Comparison of ENCODE assay signal across 24 cellular contexts in the genomic region with DNA sequence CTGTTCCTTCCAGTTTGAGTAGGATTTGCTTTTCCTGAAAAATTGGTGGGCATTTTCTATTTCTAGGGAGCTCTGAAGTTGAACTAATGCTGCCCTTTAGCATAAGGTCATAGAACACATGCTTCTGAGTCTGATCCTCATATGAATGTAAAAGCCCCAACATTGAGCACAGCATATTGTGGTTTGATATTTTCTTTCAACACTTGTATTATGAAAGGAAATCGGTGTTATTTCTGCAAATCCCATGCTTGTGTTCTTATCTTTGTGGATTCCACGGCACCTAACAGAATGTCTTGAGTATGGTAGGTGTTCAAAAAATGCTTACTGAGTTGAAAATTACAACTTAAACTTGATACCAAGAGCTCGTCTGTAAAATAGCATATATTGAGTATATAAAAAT.
"Had no signal": no experiment of that assay in that cellular context is flagged by ENCODE, and none has a peak within 500 bp of the region (broad histone marks: within the 10 kb centered on the region; RNA-seq: fewer than 3 reads in every experiment).

No MANE protein-coding gene starts in this region.

- H3K27ac ChIP-seq: left ventricle myocardium inferior, neural progenitor cell, neutrophil, sigmoid colon, spleen, tibial nerve, vagina had no signal

- H3K9me3 ChIP-seq: left ventricle myocardium inferior, neutrophil, sigmoid colon, spleen, tibial nerve, vagina had no signal

- H3K27me3 ChIP-seq: neural progenitor cell, neutrophil, sigmoid colon, spleen, tibial nerve, vagina had no signal

- H3K4me2 ChIP-seq: neural progenitor cell had no signal

- ATAC-seq: natural killer cell; right cardiac atrium; stimulated activated memory B cell treated with anti-CD40 and anti-IgM and Interleukin-4, amounts not matched to agents 10 μg/mL and 1 μg/mL and 100 μg/mL, for 72 hours; stimulated activated naive CD8-positive, alpha-beta T cell treated with anti-CD3 and anti-CD28 coated beads, Interleukin-15, amount 100 ng/mL, for 72 hours had no signal

- H3K9ac ChIP-seq: neural progenitor cell had no signal

- H3K36me3 ChIP-seq: left ventricle myocardium inferior, neural progenitor cell, neutrophil, sigmoid colon, vagina had no signal

- H2AFZ ChIP-seq: neural progenitor cell had no signal

- H3K4me1 ChIP-seq: left ventricle myocardium inferior, spleen, tibial nerve had no signal

- DNase-seq: hypothalamus; immature natural killer cell; islet precursor cell; left ventricle myocardium inferior; mesendoderm; naive B cell; natural killer cell; nephron progenitor cell; occipital lobe; right cardiac atrium; sigmoid colon; small intestine; spleen; stimulated activated CD4-positive, alpha-beta T cell treated with anti-CD3 and anti-CD28 coated beads, Interleukin-4, amount 100 ng/mL, for 4 hours; stimulated activated CD8-positive, alpha-beta memory T cell treated with anti-CD3 and anti-CD28 coated beads, Interleukin-4, amount 100 ng/mL, for 48 hours; stimulated activated naive CD4-positive, alpha-beta T cell treated with Interleukin-2 at 50 U/mL for 16 hours; stimulated activated naive CD8-positive, alpha-beta T cell treated with anti-CD3 and anti-CD28 coated beads, Interleukin-15, amount 100 ng/mL, for 72 hours; substantia nigra had no signal

- FAIRE-seq: small intestine had no signal

- H3K4me3 ChIP-seq: left ventricle myocardium inferior, lung, neural progenitor cell, sigmoid colon, spleen, tibial nerve, vagina had no signal
